9 cellular contexts compared by ENCODE assay signal in genomic region chr3:195892355-195893120, GRCh38. TPM values are rescaled to one million over a fixed set of nuclear protein-coding genes. Genes with fewer than 3 reads are reported as not detected.
DNase-seq lines count a peak whose midpoint lies in the region; ATAC-seq and TF ChIP-seq lines count a peak whose summit lies in the region.
"Had no signal": no experiment of that assay in that cellular context is flagged by ENCODE, and none has a peak within 500 bp of the region (broad histone marks: within the 10 kb centered on the region; RNA-seq: fewer than 3 reads in every experiment).

No MANE protein-coding gene starts in this region.

- TF ChIP-seq CTCF in chondrocyte (IDR thresholded peaks at IDR 0.05) (peak; percentile 39), left lung (IDR thresholded peaks at IDR 0.05) (no peak)

- ATAC-seq in left lung (peak; percentile 50), HG02938 (IDR thresholded peaks at IDR 0.05; ENCODE audit: unreplicated experiment) (no peak), GM19395 (IDR thresholded peaks at IDR 0.05; ENCODE audit: unreplicated experiment) (no peak)

- H3K9me3 Mint-ChIP-seq in chondrocyte (ENCODE audit: low read depth) = no peaks in the 10 kb centered on the region
- H3K9me3 Mint-ChIP-seq: activated naive CD8-positive, alpha-beta T cell treated with anti-CD3 and anti-CD28 coated beads for 36 hours had no signal

- H3K27ac Mint-ChIP-seq in chondrocyte (ENCODE audit: unreplicated experiment) = peak overlapping the region; percentile 85
- H3K27ac Mint-ChIP-seq: activated naive CD8-positive, alpha-beta T cell treated with anti-CD3 and anti-CD28 coated beads for 36 hours had no signal

- H3K4me3 ChIP-seq in left lung = peak overlapping the region; percentile 29 to 39

- H3K9me3 ChIP-seq in left lung = no peaks in the 10 kb centered on the region

- peaks cover 3% of the 10 kb centered on the region for H3K36me3 Mint-ChIP-seq in chondrocyte (ENCODE audit: low read depth)
- H3K36me3 Mint-ChIP-seq: activated naive CD8-positive, alpha-beta T cell treated with anti-CD3 and anti-CD28 coated beads for 36 hours had no signal

- peak overlapping the region; percentile 61 for H3K4me3 Mint-ChIP-seq in chondrocyte (ENCODE audit: unreplicated experiment)
- H3K4me3 Mint-ChIP-seq: activated naive CD8-positive, alpha-beta T cell treated with anti-CD3 and anti-CD28 coated beads for 36 hours had no signal

- DNase-seq in chondrocyte (ENCODE audit: low spot score) = no peak
- DNase-seq in left lung = peak; percentile 76 to 79
- DNase-seq in stromal cell of bone marrow (ENCODE audit: low read depth) = peak; percentile 52
- no peak for DNase-seq in SKM-1 (lab: John Stamatoyannopoulos, UW; ENCODE audit: unreplicated experiment)
- DNase-seq in HuH-7 (ENCODE audit: low spot score) = no peak
- DNase-seq: activated naive CD8-positive, alpha-beta T cell treated with anti-CD3 and anti-CD28 coated beads for 36 hours had no signal

- intact Hi-C loops in left lung (cut with DNase I) = no loop called here

- no peaks in the 10 kb centered on the region for H3K27me3 Mint-ChIP-seq in chondrocyte (ENCODE audit: low read depth)
- H3K27me3 Mint-ChIP-seq: activated naive CD8-positive, alpha-beta T cell treated with anti-CD3 and anti-CD28 coated beads for 36 hours had no signal

- no peaks in the 10 kb centered on the region for H3K27me3 ChIP-seq in left lung

- no peak for TF ChIP-seq EP300 in Ishikawa (IDR thresholded peaks at IDR 0.05; ENCODE audit: borderline replicate concordance)

- peak overlapping the region; percentile 64 to 81 for H3K27ac ChIP-seq in left lung

- H3K4me1 ChIP-seq in left lung = peaks cover 40 to 65% of the 10 kb centered on the region in 2 donors

- peaks cover 0 to 8% of the 10 kb centered on the region in 2 donors for H3K36me3 ChIP-seq in left lung

- no peak for TF ChIP-seq RAD21 in Ishikawa (IDR thresholded peaks at IDR 0.05; ENCODE audit: low read depth)

- peaks cover 61% of the 10 kb centered on the region for H3K4me1 Mint-ChIP-seq in chondrocyte (ENCODE audit: low read depth)

TF ChIP-seq in Ishikawa, 13 proteins besides CTCF, POLR2A, EP300 and RAD21:
- no peak for TF ChIP-seq CEBPB (IDR thresholded peaks at IDR 0.05)
- no peak for TF ChIP-seq CREB1 (IDR thresholded peaks at IDR 0.05; ENCODE audit: low read depth)
- no peak for TF ChIP-seq YY1 (IDR thresholded peaks at IDR 0.05; ENCODE audit: low read depth)
- no peak for TF ChIP-seq TEAD4 (IDR thresholded peaks at IDR 0.05)
- no peak for TF ChIP-seq USF1 (IDR thresholded peaks at IDR 0.05)
- no peak for TF ChIP-seq MAX (IDR thresholded peaks at IDR 0.05)
- no peak for TF ChIP-seq TAF1 (IDR thresholded peaks at IDR 0.05; ENCODE audit: low read depth)
- TF ChIP-seq NFIC (IDR thresholded peaks at IDR 0.05) = peak; percentile 74
- no peak for TF ChIP-seq TCF12 (IDR thresholded peaks at IDR 0.05; ENCODE audit: low read depth)
- no peak for TF ChIP-seq FOXM1 (IDR thresholded peaks at IDR 0.05; ENCODE audit: borderline replicate concordance, low read depth)
- no peak for TF ChIP-seq EGR1 (IDR thresholded peaks at IDR 0.05)
- TF ChIP-seq ZBTB7A (IDR thresholded peaks at IDR 0.05; ENCODE audit: low read depth) = 0 out of 2 replicates have a peak, but pooled peaks have one; percentile 54
- TF ChIP-seq REST (IDR thresholded peaks at IDR 0.05; ENCODE audit: low read depth) = no peak
TF ChIP-seq in Ishikawa: peak in this region for 2.

RNA-seq across cellular contexts. Expression of gene TNK2, which starts 15.8 kb away (rescaled TPM):
- 35.5 to 39.8 TPM (median 38.6 TPM) in 3 replicates for total RNA-seq in chondrocyte
- total RNA-seq in left lung = 10 to 100 TPM; 51.9 to 58.7 TPM

Comparison
In these comparisons a context has a peak if more than half of its experiments do, and no peak if none do; other contexts are left out.
1. DNase-seq: peak in left lung (2 of 2) and stromal cell of bone marrow (single experiment); none in chondrocyte (single experiment), SKM-1 (single experiment) and HuH-7 (single experiment).